32 cellular contexts compared by ENCODE assay signal in genomic region chr7:25976630-25977029, GRCh38.
"Had no signal": no experiment of that assay in that cellular context is flagged by ENCODE, and none has a peak within 500 bp of the region (broad histone marks: within the 10 kb centered on the region; RNA-seq: fewer than 3 reads in every experiment).

No MANE protein-coding gene starts in this region.

- H3K4me3 Mint-ChIP-seq: activated CD4-positive, alpha-beta memory T cell treated with anti-CD3 and anti-CD28 coated beads for 36 hours; activated CD4-positive, alpha-beta T cell treated with anti-CD3 and anti-CD28 coated beads for 36 hours; activated CD4-positive, alpha-beta T cell treated with anti-CD3 and anti-CD28 coated beads, Interleukin-2, amount 10 ng/mL, durations not matched to agents 24 days and 14 days; activated naive CD8-positive, alpha-beta T cell; activated T-cell treated with anti-CD3 and anti-CD28 coated beads, Interleukin-2, amount 50 U/mL, for 4 hours; activated T-helper 17 cell treated with anti-CD3 and anti-CD28 coated beads, Interleukin-2, amount 50 U/mL, for 72 hours; effector memory CD8-positive, alpha-beta T cell; T-helper 17 cell; T-helper 2 cell treated with Interferon-gamma antibody and Interleukin-4, amounts not matched to agents 5 μg/mL and 100 μg/mL, for 36 hours had no signal

- H3K4me1 ChIP-seq: body of pancreas, esophagus muscularis mucosa, foreskin keratinocyte, gastrocnemius medialis, heart left ventricle had no signal

- H3K4me1 Mint-ChIP-seq: activated CD4-positive, alpha-beta T cell treated with anti-CD3 and anti-CD28 coated beads for 36 hours; activated CD4-positive, alpha-beta T cell treated with anti-CD3 and anti-CD28 coated beads, Interleukin-2, amount 10 ng/mL, durations not matched to agents 24 days and 14 days; activated T-helper 17 cell treated with anti-CD3 and anti-CD28 coated beads, Interleukin-2, amount 50 U/mL, for 72 hours; T-helper 17 cell had no signal

- H3K27ac Mint-ChIP-seq: activated CD4-positive, alpha-beta memory T cell treated with anti-CD3 and anti-CD28 coated beads for 36 hours; activated CD4-positive, alpha-beta T cell treated with anti-CD3 and anti-CD28 coated beads for 36 hours; activated CD4-positive, alpha-beta T cell treated with anti-CD3 and anti-CD28 coated beads, Interleukin-2, amount 10 ng/mL, durations not matched to agents 24 days and 14 days; activated naive CD8-positive, alpha-beta T cell; activated T-helper 17 cell treated with anti-CD3 and anti-CD28 coated beads, Interleukin-2, amount 50 U/mL, for 72 hours; effector memory CD8-positive, alpha-beta T cell; T-helper 17 cell; T-helper 2 cell treated with Interferon-gamma antibody and Interleukin-4, amounts not matched to agents 5 μg/mL and 100 μg/mL, for 36 hours had no signal

- H3K27ac ChIP-seq: body of pancreas, esophagus muscularis mucosa, foreskin keratinocyte, gastrocnemius medialis, heart left ventricle, WERI-Rb-1 had no signal

- H3K36me3 ChIP-seq: esophagus muscularis mucosa, gastrocnemius medialis, heart left ventricle, WERI-Rb-1 had no signal

- DNase-seq: activated CD4-positive, alpha-beta memory T cell treated with anti-CD3 and anti-CD28 coated beads for 36 hours; activated CD4-positive, alpha-beta T cell treated with anti-CD3 and anti-CD28 coated beads for 36 hours; activated CD4-positive, alpha-beta T cell treated with anti-CD3 and anti-CD28 coated beads, Interleukin-2, amount 10 ng/mL, durations not matched to agents 24 days and 14 days; activated CD4-positive, CD25-positive, alpha-beta regulatory T cell; activated CD4-positive, CD25-positive, alpha-beta regulatory T cell treated with anti-CD3 and anti-CD28 coated beads, Interleukin-2, amount 50 U/mL, for 72 hours; activated CD8-positive, alpha-beta memory T cell treated with anti-CD3 and anti-CD28 coated beads for 24 hours; activated effector memory CD4-positive, alpha-beta T cell treated with Interleukin-2 at 50 U/mL for 16 hours; activated gamma-delta T cell treated with Interleukin-2 at 50 U/mL for 16 hours; activated naive CD4-positive, alpha-beta T cell treated with anti-CD3 and anti-CD28 coated beads, Interleukin-2, amount 50 U/mL, for 16 hours; activated naive CD4-positive, alpha-beta T cell treated with Interleukin-2 at 50 U/mL for 16 hours; activated T-cell treated with anti-CD3 and anti-CD28 coated beads, Interleukin-2, amount 50 U/mL, for 4 hours; amniotic stem cell; anterior cingulate cortex; body of pancreas; caudate nucleus; cortex of kidney; dermis blood vessel endothelial cell; effector CD4-positive, alpha-beta T cell; effector memory CD8-positive, alpha-beta T cell; erythroblast; foreskin keratinocyte; gastrocnemius medialis; glutamatergic neuron; heart left ventricle; T-helper 17 cell; T1000; WERI-Rb-1 had no signal

- ATAC-seq: activated CD4-positive, alpha-beta T cell treated with anti-CD3 and anti-CD28 coated beads for 36 hours; activated T-cell treated with anti-CD3 and anti-CD28 coated beads, Interleukin-2, amount 50 U/mL, for 4 hours; activated T-helper 17 cell treated with anti-CD3 and anti-CD28 coated beads, Interleukin-2, amount 50 U/mL, for 72 hours; body of pancreas; effector memory CD8-positive, alpha-beta T cell; foreskin keratinocyte; gastrocnemius medialis; heart left ventricle; T-helper 17 cell had no signal

- H3K9me3 ChIP-seq: body of pancreas, gastrocnemius medialis had no signal

- H3K4me3 ChIP-seq: body of pancreas, esophagus muscularis mucosa, gastrocnemius medialis, heart left ventricle had no signal

- FAIRE-seq: colon had no signal

- H3K36me3 Mint-ChIP-seq: activated naive CD8-positive, alpha-beta T cell had no signal

- H3K27me3 ChIP-seq: body of pancreas, esophagus muscularis mucosa, gastrocnemius medialis, heart left ventricle had no signal
